In genomic region chr18:39801848-39802247, GRCh38 we compare ENCODE assay signal across 26 cellular contexts.
"Had no signal": no experiment of that assay in that cellular context is flagged by ENCODE, and none has a peak within 500 bp of the region (broad histone marks: within the 10 kb centered on the region; RNA-seq: fewer than 3 reads in every experiment).

No MANE protein-coding gene starts in this region.

- ATAC-seq: activated CD4-positive, alpha-beta T cell treated with anti-CD3 and anti-CD28 coated beads for 36 hours; activated T-helper 17 cell treated with anti-CD3 and anti-CD28 coated beads, Interleukin-2, amount 50 U/mL, for 72 hours; Panc1; T-helper 17 cell had no signal

- H3K27ac ChIP-seq: RWPE1, VCaP had no signal

- DNase-seq: activated CD4-positive, alpha-beta memory T cell treated with anti-CD3 and anti-CD28 coated beads, Interleukin-2, amount 10 ng/mL, durations not matched to agents 7 days and 5 days; activated CD4-positive, alpha-beta T cell treated with anti-CD3 and anti-CD28 coated beads for 36 hours; activated CD4-positive, alpha-beta T cell treated with anti-CD3 and anti-CD28 coated beads, Interleukin-2, amount 50 U/mL, for 1 hour; activated gamma-delta T cell; activated naive CD4-positive, alpha-beta T cell treated with anti-CD3 and anti-CD28 coated beads, Interleukin-2, amount 10 ng/mL, durations not matched to agents 7 days and 5 days; activated naive CD8-positive, alpha-beta T cell treated with anti-CD3 and anti-CD28 coated beads for 36 hours; activated T-cell treated with anti-CD3 and anti-CD28 coated beads for 4 hours; activated T-cell treated with anti-CD3 and anti-CD28 coated beads, Interleukin-2, amount 50 U/mL, for 48 hours; caudate nucleus; Karpas-422; MM.1S; NCI-H1105; NCI-H1436; NCI-H1694 treated with DMSO at 0.1 percent for 48 hours; NCI-H2029 treated with DMSO at 0.1 percent for 48 hours; NCI-H510A treated with DMSO at 0.1 percent for 48 hours; NCI-H69; NK-92 treated with Interleukin-12 subunit alpha and Interleukin-12 subunit beta, amount 100 ng/mL, for 24 hours; OCI-M1; Right ventricle myocardium superior; T-helper 17 cell; T-helper 9 cell had no signal
